ENCODE assay signal across 1 cellular context in genomic region chr11:71556018-71556417, GRCh38.
TF ChIP-seq lines count a peak whose summit lies in the region.

No MANE protein-coding gene starts in this region.

TF ChIP-seq in HepG2, 621 proteins besides CTCF, POLR2A, EP300 and RAD21:
- no peak for TF ChIP-seq MAFK (conservative IDR thresholded peaks at IDR 0.05 in 1 of 2, IDR thresholded peaks at IDR 0.05 in 1 of 2; ENCODE audit: low read length in 2 of 2)
- 0 out of 2 replicates have a peak, but pooled peaks have one; percentile 11 for TF ChIP-seq LCORL (IDR thresholded peaks at IDR 0.05)
- no peak for TF ChIP-seq LCORL (CRISPR knock-in tag; IDR thresholded peaks at IDR 0.05)
- 0 out of 2 replicates have a peak, but pooled peaks have one; percentile 57 for TF ChIP-seq NBN (conservative IDR thresholded peaks at IDR 0.05)
